Comparison of ENCODE assay signal across 11 cellular contexts in the genomic region with DNA sequence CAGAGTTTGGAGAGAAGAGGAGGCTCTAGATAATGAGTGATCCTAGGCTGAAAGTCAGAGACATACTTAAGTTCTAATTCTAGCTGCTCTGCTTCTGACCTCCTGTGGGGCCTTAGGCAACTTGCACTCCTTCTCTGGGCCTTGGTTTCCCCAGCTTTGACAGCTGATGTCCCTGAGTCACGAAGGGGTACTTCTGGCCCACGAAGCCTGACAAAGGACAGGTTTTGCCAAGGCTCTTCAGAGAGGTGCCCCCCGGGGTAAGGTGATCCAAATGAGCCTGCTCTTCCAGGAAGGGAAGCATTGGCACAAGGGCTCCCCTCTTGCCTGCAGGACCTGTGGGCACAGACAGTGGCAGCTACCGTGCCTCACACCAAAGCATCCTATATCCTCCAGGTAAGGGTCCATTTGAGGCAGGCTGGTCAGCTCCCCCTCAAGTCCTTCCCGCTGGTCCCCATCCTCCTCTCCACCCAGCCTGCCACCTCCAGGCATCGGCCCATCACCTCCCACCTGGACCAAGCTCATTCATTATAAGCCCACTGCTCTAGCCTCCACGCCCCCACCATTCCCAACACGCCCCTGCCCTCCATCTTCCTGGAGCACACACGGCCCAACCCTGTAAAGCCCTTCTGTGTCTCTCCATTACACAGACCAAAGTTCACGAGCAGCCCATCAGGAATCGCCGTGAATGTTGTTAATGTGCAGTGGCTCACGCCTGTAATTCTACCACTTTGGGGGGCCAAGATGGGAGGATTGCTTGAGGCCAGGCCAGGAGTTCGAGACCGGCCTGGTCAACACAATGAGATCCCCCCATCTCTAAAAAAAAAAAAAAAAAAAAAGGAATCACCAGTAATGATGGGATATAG. TPM values are rescaled to one million over a fixed set of nuclear protein-coding genes. Genes with fewer than 3 reads are reported as not detected.
DNase-seq lines count a peak whose midpoint lies in the region; ATAC-seq and TF ChIP-seq lines count a peak whose summit lies in the region.
"Had no signal": no experiment of that assay in that cellular context is flagged by ENCODE, and none has a peak within 500 bp of the region (broad histone marks: within the 10 kb centered on the region; RNA-seq: fewer than 3 reads in every experiment).

No MANE protein-coding gene starts in this region.

- peak overlapping the region; percentile 71 for H3K4me3 Mint-ChIP-seq in central memory CD8-positive, alpha-beta T cell
- H3K4me3 Mint-ChIP-seq in naive thymus-derived CD8-positive, alpha-beta T cell, result peak overlapping the region; percentile 67 to 87 (median 80)

- H3K9me3 ChIP-seq in heart right ventricle, result no peaks in the 10 kb centered on the region
- H3K9me3 ChIP-seq: BE2C had no signal

- H3K36me3 ChIP-seq in heart right ventricle, result peaks cover 0 to 2% (median 0%) of the 10 kb centered on the region in 9 donors

- intact Hi-C loops in heart right ventricle (cut with DNase I), result loop anchor here in 4 of 10 donors (5.0 to 10.0 kb wide), 5 partner anchors 33 to 795 kb away; a partner anchor contains a TSS
- intact Hi-C loops in left cardiac atrium (cut with DNase I), result loop anchor here in 1 of 2 donors (5.0 kb wide), 1 partner anchor 42 kb away; no protein-coding TSS in a partner anchor

- no peak overlapping the region for H3K4me3 ChIP-seq in heart right ventricle

- ATAC-seq in heart right ventricle, result no peak
- no peak for ATAC-seq in left cardiac atrium
- ATAC-seq in central memory CD8-positive, alpha-beta T cell (replicated peaks; ENCODE audit: extremely low read depth, poor library complexity, severe bottlenecking), result no peak
- no peak for ATAC-seq in naive thymus-derived CD8-positive, alpha-beta T cell
- no peak for ATAC-seq in omental fat pad (ENCODE audit: low FRiP score)

- H3K36me3 Mint-ChIP-seq in central memory CD8-positive, alpha-beta T cell (ENCODE audit: insufficient read depth), result peaks cover 7% of the 10 kb centered on the region
- H3K36me3 Mint-ChIP-seq in naive thymus-derived CD8-positive, alpha-beta T cell, result no peaks in the 10 kb centered on the region

- no peaks in the 10 kb centered on the region for H3K27me3 Mint-ChIP-seq in central memory CD8-positive, alpha-beta T cell
- peaks cover 0 to 5% (median 0%) of the 10 kb centered on the region in 5 donors for H3K27me3 Mint-ChIP-seq in naive thymus-derived CD8-positive, alpha-beta T cell

- peaks cover 9% of the 10 kb centered on the region for H3K4me1 Mint-ChIP-seq in central memory CD8-positive, alpha-beta T cell
- peaks cover 14 to 25% (median 20%) of the 10 kb centered on the region in 4 donors for H3K4me1 Mint-ChIP-seq in naive thymus-derived CD8-positive, alpha-beta T cell

- peaks cover 0 to 31% (median 0%) of the 10 kb centered on the region in 7 donors for H3K27me3 ChIP-seq in heart right ventricle
- H3K27me3 ChIP-seq: BE2C had no signal

- POLR2A ChIA-PET in naive thymus-derived CD8-positive, alpha-beta T cell (lab: Charles Lee), result interaction anchor here (0.6 to 1.4 kb wide), 4 partner anchors 25 to 218 kb away, joined by 3 read pairs; no protein-coding TSS in a partner anchor

- peaks cover 0 to 40% (median 20%) of the 10 kb centered on the region in 9 donors for H3K4me1 ChIP-seq in heart right ventricle

- WGBS in heart right ventricle, 2 donors, result 89 to 91% methylated on average over 15 of the region's 15 CpGs

- TF ChIP-seq CTCF in heart right ventricle (IDR thresholded peaks at IDR 0.05) (no peak), omental fat pad (IDR thresholded peaks at IDR 0.05) (no peak)

- DNase-seq in heart right ventricle (no peak), left cardiac atrium (no peak), NCI-H2227 treated with DMSO at 0.1 percent for 48 hours (lab: John Stamatoyannopoulos, UW) (no peak), cortex of kidney (lab: John Stamatoyannopoulos, UW) (no peak), omental fat pad (ENCODE audit: low spot score) (no peak), NCI-H1930 (lab: John Stamatoyannopoulos, UW) (no peak)
- no peak for DNase-seq in central memory CD8-positive, alpha-beta T cell (ENCODE audit: low spot score in 2 of 2)
- no peak for DNase-seq in naive thymus-derived CD8-positive, alpha-beta T cell
- DNase-seq: OCI-M1, T-helper 9 cell had no signal

- H3K27ac ChIP-seq in heart right ventricle, result peak overlapping the region in 7 of 10 donors; percentile 82 to 95 (median 93)

- H3K27ac Mint-ChIP-seq in central memory CD8-positive, alpha-beta T cell (ENCODE audit: low read depth), result no peak overlapping the region
- H3K27ac Mint-ChIP-seq in naive thymus-derived CD8-positive, alpha-beta T cell, result peak overlapping the region; percentile 19 to 89 (median 72)

- H3K9me3 Mint-ChIP-seq in central memory CD8-positive, alpha-beta T cell, result no peaks in the 10 kb centered on the region
- H3K9me3 Mint-ChIP-seq in naive thymus-derived CD8-positive, alpha-beta T cell, result no peaks in the 10 kb centered on the region

RNA-seq across cellular contexts. Expression of a gene that starts 2.0 kb away (rescaled TPM):
- 100 to 1,000 TPM in 2 of 10 donors, 10 to 100 TPM in 8; 64.8 to 124 (median 77.0) TPM for total RNA-seq in heart right ventricle
- polyA plus RNA-seq in heart right ventricle, result 10 to 100 TPM; 21.6 to 70.2 TPM
- total RNA-seq in left cardiac atrium, result 10 to 100 TPM; 63.0 to 89.3 TPM
- 10 to 100 TPM; 38.0 to 40.3 TPM for total RNA-seq in naive thymus-derived CD8-positive, alpha-beta T cell
- 1 to 10 TPM; 2.5 to 6.8 (median 4.1) TPM for polyA plus RNA-seq in naive thymus-derived CD8-positive, alpha-beta T cell
- 10 to 100 TPM in 3 of 4 donors, 1 to 10 TPM in 1; 9.7 to 31.1 (median 15.0) TPM for total RNA-seq in omental fat pad
